In genomic region chr1:16243936-16244649, GRCh38 we compare ENCODE assay signal across 1 cellular context.
A peak's percentile ranks its signal among the peaks of the same experiment; 100 is the strongest.
TF ChIP-seq lines count a peak whose summit lies in the region.

No MANE protein-coding gene starts in this region.

TF ChIP-seq in IMR-90, 13 proteins besides CTCF, POLR2A, EP300 and RAD21:
- TF ChIP-seq FOS (IDR thresholded peaks at IDR 0.05; ENCODE audit: low read depth, low read length) (no peak), NFE2L2 (IDR thresholded peaks at IDR 0.05; ENCODE audit: low read depth, low read length) (no peak), SMC3 (IDR thresholded peaks at IDR 0.05; ENCODE audit: low read depth, low read length) (peak; percentile 84), RCOR1 (IDR thresholded peaks at IDR 0.05; ENCODE audit: insufficient replicate concordance, low read length) (no peak), MXI1 (IDR thresholded peaks at IDR 0.05; ENCODE audit: borderline replicate concordance, low read depth, low read length) (no peak), CHD1 (IDR thresholded peaks at IDR 0.05; ENCODE audit: low read depth, low read length) (no peak), USF2 (IDR thresholded peaks at IDR 0.05; ENCODE audit: low read depth, low read length) (no peak), ELK1 (IDR thresholded peaks at IDR 0.05; ENCODE audit: borderline replicate concordance, low read depth, low read length) (no peak), MAZ (IDR thresholded peaks at IDR 0.05; ENCODE audit: borderline replicate concordance, low read depth, low read length) (peak; percentile 25; the same call in 1 of the 2 replicates), BHLHE40 (IDR thresholded peaks at IDR 0.05; ENCODE audit: low read depth, low read length) (no peak), RFX5 (IDR thresholded peaks at IDR 0.05; ENCODE audit: low read depth, low read length) (no peak), MAFK (IDR thresholded peaks at IDR 0.05; ENCODE audit: low read depth, low read length) (no peak)
